9 cellular contexts compared by ENCODE assay signal in genomic region chr6:44475779-44476434, GRCh38.
DNase-seq lines count a peak whose midpoint lies in the region; ATAC-seq, FAIRE-seq and TF ChIP-seq lines count a peak whose summit lies in the region.
"Had no signal": no experiment of that assay in that cellular context is flagged by ENCODE, and none has a peak within 500 bp of the region (broad histone marks: within the 10 kb centered on the region; RNA-seq: fewer than 3 reads in every experiment).

No MANE protein-coding gene starts in this region.

- intact Hi-C loops in pancreas (cut with DNase I), result loop anchor here in 2 of 3 donors (10.0 kb wide), 2 partner anchors 1239 to 1449 kb away; no protein-coding TSS in a partner anchor
- intact Hi-C loops in transverse colon (cut with DNase I; ENCODE audit: low total_unique reads), result no loop called here

- H3K9me3 ChIP-seq in pancreas (no peaks in the 10 kb centered on the region), transverse colon (no peaks in the 10 kb centered on the region)

- TF ChIP-seq EP300 in transverse colon (IDR thresholded peaks at IDR 0.05; ENCODE audit: low read depth), result no peak

- FAIRE-seq in pancreas (lab: Jason Lieb, UNC), result no peak
- FAIRE-seq: colon had no signal

- H3K27me3 ChIP-seq in pancreas, result no peaks in the 10 kb centered on the region
- peaks cover 3% of the 10 kb centered on the region for H3K27me3 ChIP-seq in transverse colon

- TF ChIP-seq POLR2A in transverse colon (IDR thresholded peaks at IDR 0.05), result no peak

- H3K27ac ChIP-seq in RWPE1 (no peak overlapping the region), pancreas (no peak overlapping the region), transverse colon (no peak overlapping the region)

- peak; percentile 83 for TF ChIP-seq CTCF in LNCAP (IDR thresholded peaks at IDR 0.05)
- TF ChIP-seq CTCF in RWPE1 (conservative IDR thresholded peaks at IDR 0.05; ENCODE audit: low read depth), result peak; percentile 91
- TF ChIP-seq CTCF in pancreas (IDR thresholded peaks at IDR 0.05), result peak; percentile 89 to 94 (median 91)
- TF ChIP-seq CTCF in transverse colon (IDR thresholded peaks at IDR 0.05), result peak; percentile 87 to 89 (median 88)

- DNase-seq in D341Med (ENCODE audit: low spot score), result peak; percentile 93
- peak; percentile 84 for DNase-seq in RWPE1 (ENCODE audit: low spot score)
- DNase-seq in activated effector memory CD4-positive, alpha-beta T cell treated with Interleukin-2 at 50 U/mL for 16 hours, result peak; percentile 57
- DNase-seq in globus pallidus (ENCODE audit: low spot score), result peak; percentile 54
- peak; percentile 66 to 95 (median 86) for DNase-seq in pancreas
- DNase-seq in transverse colon, result peak; percentile 81

- 40 to 42% methylated on average over 23 of the region's 23 CpGs for WGBS in pancreas, 2 donors
- 38% methylated on average over 20 of the region's 23 CpGs; no CpG with 5 or more reads in 1 of the 2 donors for WGBS in transverse colon (ENCODE audit: low coverage in 1 of 2), 2 donors

- peak; percentile 79 for ATAC-seq in GM21529 (IDR thresholded peaks at IDR 0.05; ENCODE audit: unreplicated experiment)
- ATAC-seq in pancreas, result peak; percentile 96 to 99 (median 98)

- CTCF ChIA-PET in RWPE1 (lab: Yijun Ruan, JAX), result interaction anchor here (0.5 to 2.6 kb wide), 49 partner anchors 10 to 1469 kb away, joined by 3 to 28 read pairs (median 4); no protein-coding TSS in a partner anchor

- H3K4me3 ChIP-seq in pancreas (no peak overlapping the region), transverse colon (no peak overlapping the region)

- H3K4me1 ChIP-seq in pancreas (no peaks in the 10 kb centered on the region), transverse colon (peaks cover 0 to 6% (median 3%) of the 10 kb centered on the region in 4 donors)

- POLR2A ChIA-PET in RWPE1 (lab: Yijun Ruan, JAX; ENCODE audit: low non-redundant PET), result no interaction called here

- in situ Hi-C loops in transverse colon (cut with MboI; ENCODE audit: low pct_ligation_motif_present in 1 of 4, low pct_unique_long_range_greater_than_20kb in 1 of 4, low sequenced_read_pairs in 3 of 4), result loop anchor here in 3 of 4 donors (10.0 to 25.0 kb wide), 3 partner anchors 1236 to 1436 kb away; no protein-coding TSS in a partner anchor

- H3K36me3 ChIP-seq in pancreas (no peaks in the 10 kb centered on the region), transverse colon (no peaks in the 10 kb centered on the region)
